Comparison of ENCODE assay signal across 32 cellular contexts in genomic region chr6:33667072-33667471, GRCh38.
"Had no signal": no experiment of that assay in that cellular context is flagged by ENCODE, and none has a peak within 500 bp of the region (broad histone marks: within the 10 kb centered on the region; RNA-seq: fewer than 3 reads in every experiment).

No MANE protein-coding gene starts in this region.

- H3K9me3 ChIP-seq: esophagus muscularis mucosa, gastrocnemius medialis, heart left ventricle had no signal

- H3K27me3 ChIP-seq: brain microvascular endothelial cell, foreskin keratinocyte, gastrocnemius medialis, heart left ventricle had no signal

- H3K4me1 ChIP-seq: esophagus muscularis mucosa, foreskin keratinocyte, heart left ventricle had no signal

- FAIRE-seq: astrocyte, colon had no signal

- DNase-seq: activated CD4-positive, alpha-beta memory T cell treated with anti-CD3 and anti-CD28 coated beads, Interleukin-2, amount 10 ng/mL, durations not matched to agents 7 days and 5 days; activated CD4-positive, alpha-beta T cell treated with anti-CD3 and anti-CD28 coated beads for 36 hours; activated CD4-positive, alpha-beta T cell treated with anti-CD3 and anti-CD28 coated beads, Interleukin-2, amount 10 ng/mL, durations not matched to agents 7 days and 5 days; activated CD4-positive, alpha-beta T cell treated with anti-CD3 and anti-CD28 coated beads, Interleukin-2, amount 50 U/mL, for 4 hours; activated CD4-positive, CD25-positive, alpha-beta regulatory T cell; activated CD4-positive, CD25-positive, alpha-beta regulatory T cell treated with anti-CD3 and anti-CD28 coated beads, Interleukin-2, amount 50 U/mL, for 72 hours; activated CD8-positive, alpha-beta memory T cell treated with anti-CD3 and anti-CD28 coated beads, Interleukin-2, amount 50 U/mL, for 48 hours; activated effector memory CD4-positive, alpha-beta T cell treated with Interleukin-2 at 50 U/mL for 16 hours; activated gamma-delta T cell treated with Interleukin-2 at 50 U/mL for 16 hours; activated naive CD4-positive, alpha-beta T cell treated with anti-CD3 and anti-CD28 coated beads, Interleukin-2, amount 50 U/mL, for 16 hours; activated naive CD4-positive, alpha-beta T cell treated with Interleukin-2 at 50 U/mL for 16 hours; activated T-cell treated with anti-CD3 and anti-CD28 coated beads for 4 hours; activated T-cell treated with anti-CD3 and anti-CD28 coated beads, Interleukin-2, amount 50 U/mL, for 24 hours; activated T-cell treated with anti-CD3 and anti-CD28 coated beads, Interleukin-2, amount 50 U/mL, for 72 hours; amniotic stem cell; anterior cingulate cortex; brain microvascular endothelial cell; caudate nucleus; cortex of kidney; dermis blood vessel endothelial cell; effector CD4-positive, alpha-beta T cell; effector memory CD8-positive, alpha-beta T cell; erythroblast; foreskin keratinocyte; gastrocnemius medialis; glutamatergic neuron; T-helper 2 cell had no signal

- H3K4me3 ChIP-seq: esophagus muscularis mucosa, gastrocnemius medialis, heart left ventricle had no signal

- H3K36me3 ChIP-seq: brain microvascular endothelial cell, gastrocnemius medialis had no signal

- H3K27ac ChIP-seq: brain microvascular endothelial cell, esophagus muscularis mucosa, foreskin keratinocyte, gastrocnemius medialis, heart left ventricle had no signal

- H3K27ac Mint-ChIP-seq: activated CD4-positive, alpha-beta T cell treated with anti-CD3 and anti-CD28 coated beads for 36 hours; activated naive CD8-positive, alpha-beta T cell; activated T-cell treated with anti-CD3 and anti-CD28 coated beads, Interleukin-2, amount 50 U/mL, for 24 hours; activated T-cell treated with anti-CD3 and anti-CD28 coated beads, Interleukin-2, amount 50 U/mL, for 72 hours had no signal

- H3K9me3 Mint-ChIP-seq: activated CD4-positive, alpha-beta memory T cell treated with anti-CD3 and anti-CD28 coated beads, Interleukin-2, amount 10 ng/mL, durations not matched to agents 7 days and 5 days; activated CD4-positive, alpha-beta T cell treated with anti-CD3 and anti-CD28 coated beads, Interleukin-2, amount 10 ng/mL, durations not matched to agents 7 days and 5 days; activated T-cell treated with anti-CD3 and anti-CD28 coated beads, Interleukin-2, amount 50 U/mL, for 24 hours; activated T-cell treated with anti-CD3 and anti-CD28 coated beads, Interleukin-2, amount 50 U/mL, for 72 hours; effector memory CD8-positive, alpha-beta T cell had no signal

- ATAC-seq: activated CD4-positive, alpha-beta T cell treated with anti-CD3 and anti-CD28 coated beads for 36 hours; activated T-cell treated with anti-CD3 and anti-CD28 coated beads, Interleukin-2, amount 50 U/mL, for 72 hours; effector memory CD8-positive, alpha-beta T cell; foreskin keratinocyte; gastrocnemius medialis; heart left ventricle had no signal

- H3K27me3 Mint-ChIP-seq: activated CD4-positive, alpha-beta memory T cell treated with anti-CD3 and anti-CD28 coated beads, Interleukin-2, amount 10 ng/mL, durations not matched to agents 7 days and 5 days; activated CD4-positive, alpha-beta T cell treated with anti-CD3 and anti-CD28 coated beads for 36 hours; activated CD4-positive, alpha-beta T cell treated with anti-CD3 and anti-CD28 coated beads, Interleukin-2, amount 10 ng/mL, durations not matched to agents 7 days and 5 days; activated naive CD8-positive, alpha-beta T cell; activated T-cell treated with anti-CD3 and anti-CD28 coated beads, Interleukin-2, amount 50 U/mL, for 24 hours; effector memory CD8-positive, alpha-beta T cell had no signal

- H3K4me3 Mint-ChIP-seq: activated CD4-positive, alpha-beta memory T cell treated with anti-CD3 and anti-CD28 coated beads, Interleukin-2, amount 10 ng/mL, durations not matched to agents 7 days and 5 days; activated CD4-positive, alpha-beta T cell treated with anti-CD3 and anti-CD28 coated beads for 36 hours; activated CD4-positive, alpha-beta T cell treated with anti-CD3 and anti-CD28 coated beads, Interleukin-2, amount 10 ng/mL, durations not matched to agents 7 days and 5 days; activated naive CD8-positive, alpha-beta T cell; activated T-cell treated with anti-CD3 and anti-CD28 coated beads, Interleukin-2, amount 50 U/mL, for 24 hours; activated T-cell treated with anti-CD3 and anti-CD28 coated beads, Interleukin-2, amount 50 U/mL, for 72 hours; effector memory CD8-positive, alpha-beta T cell had no signal
